ENCODE assay signal across 8 cellular contexts in the genomic region with DNA sequence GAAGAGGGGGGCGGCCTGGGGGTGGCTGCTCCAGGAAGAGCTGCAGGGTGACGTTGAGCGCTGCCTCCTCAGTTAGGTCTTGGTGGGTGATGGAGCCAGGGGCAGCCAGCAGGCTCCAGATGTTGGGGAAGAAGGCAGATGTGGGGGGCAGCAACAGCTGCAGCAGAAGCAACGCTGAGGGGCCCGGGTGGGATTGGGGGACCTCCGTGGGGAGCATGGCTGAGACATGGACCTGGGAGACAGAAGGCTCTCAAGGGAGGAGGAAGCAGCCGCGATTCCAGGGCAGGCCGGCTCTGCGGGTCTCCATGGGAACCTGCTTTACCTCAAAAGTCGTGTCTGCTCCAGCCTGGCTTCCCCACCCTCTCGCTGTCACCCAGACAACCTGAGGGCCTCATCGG. TPM values are rescaled to one million over a fixed set of nuclear protein-coding genes. Genes with fewer than 3 reads are reported as not detected.
A peak's percentile ranks its signal among the peaks of the same experiment; 100 is the strongest.
DNase-seq lines count a peak whose midpoint lies in the region; ATAC-seq and TF ChIP-seq lines count a peak whose summit lies in the region.

No MANE protein-coding gene starts in this region.

- TF ChIP-seq CTCF in heart right ventricle (IDR thresholded peaks at IDR 0.05) (no peak), suprapubic skin (IDR thresholded peaks at IDR 0.05) (no peak)

- H3K4me3 ChIP-seq in heart right ventricle (peak overlapping the region in 8 of 10 donors; percentile 13 to 47 (median 36)), suprapubic skin (no peak overlapping the region)

- H3K9me3 ChIP-seq in heart right ventricle (no peaks in the 10 kb centered on the region), suprapubic skin (no peaks in the 10 kb centered on the region)

- H3K4me1 ChIP-seq in heart right ventricle (peaks cover 7 to 23% (median 13%) of the 10 kb centered on the region in 9 donors), suprapubic skin (peaks cover 24% of the 10 kb centered on the region)

- no peak for TF ChIP-seq EP300 in suprapubic skin (IDR thresholded peaks at IDR 0.05)

- H3K27ac ChIP-seq in heart right ventricle (peak overlapping the region in 9 of 10 donors; percentile 41 to 83 (median 77)), suprapubic skin (peak overlapping the region; percentile 9)

- peak; percentile 74 for DNase-seq in SKM-1 treated with dmso at 0.1 percent for 144 hours (lab: John Stamatoyannopoulos, UW; ENCODE audit: unreplicated experiment)
- DNase-seq in SKM-1 (lab: John Stamatoyannopoulos, UW; ENCODE audit: unreplicated experiment), result no peak
- DNase-seq in heart right ventricle, result no peak
- DNase-seq in suprapubic skin (ENCODE audit: low spot score in 2 of 2), result no peak
- no peak for DNase-seq in iPS-NIHi7 (ENCODE audit: extremely low spot score)
- no peak for DNase-seq in retina
- DNase-seq in NCI-H226, result no peak

- H3K36me3 ChIP-seq in heart right ventricle, result peaks cover 0 to 39% (median 15%) of the 10 kb centered on the region in 9 donors
- peaks cover 31% of the 10 kb centered on the region for H3K36me3 ChIP-seq in suprapubic skin

- H3K27me3 ChIP-seq in heart right ventricle (no peaks in the 10 kb centered on the region), suprapubic skin (no peaks in the 10 kb centered on the region)

- no peak for TF ChIP-seq POLR2A in suprapubic skin (IDR thresholded peaks at IDR 0.05)

- ATAC-seq in SK-N-SH treated with all-trans-retinoic acid at 6 μM for 48 hours (peak; percentile 19), heart right ventricle (peak in 2 of 8 donors; percentile 1 to 9)

- intact Hi-C loops in heart right ventricle (cut with DNase I), result loop anchor here in 4 of 10 donors (5.0 to 10.0 kb wide), 3 partner anchors 56 to 61 kb away; no protein-coding TSS in a partner anchor

- WGBS in heart right ventricle, 2 donors, result 35 to 36% methylated on average over 13 of the region's 13 CpGs
- WGBS in suprapubic skin, result 38% methylated on average over 13 of the region's 13 CpGs

TF ChIP-seq in SK-N-SH treated with all-trans-retinoic acid at 6 μM for 48 hours, 23 proteins besides CTCF, POLR2A, EP300 and RAD21 (continues in another document):
- no peak for TF ChIP-seq CSRNP3 (CRISPR knock-in tag; IDR thresholded peaks at IDR 0.05)
- no peak for TF ChIP-seq ISL1 (CRISPR knock-in tag; IDR thresholded peaks at IDR 0.05)
- no peak for TF ChIP-seq CSDC2 (CRISPR knock-in tag; IDR thresholded peaks at IDR 0.05)
- TF ChIP-seq, protein P1, sequence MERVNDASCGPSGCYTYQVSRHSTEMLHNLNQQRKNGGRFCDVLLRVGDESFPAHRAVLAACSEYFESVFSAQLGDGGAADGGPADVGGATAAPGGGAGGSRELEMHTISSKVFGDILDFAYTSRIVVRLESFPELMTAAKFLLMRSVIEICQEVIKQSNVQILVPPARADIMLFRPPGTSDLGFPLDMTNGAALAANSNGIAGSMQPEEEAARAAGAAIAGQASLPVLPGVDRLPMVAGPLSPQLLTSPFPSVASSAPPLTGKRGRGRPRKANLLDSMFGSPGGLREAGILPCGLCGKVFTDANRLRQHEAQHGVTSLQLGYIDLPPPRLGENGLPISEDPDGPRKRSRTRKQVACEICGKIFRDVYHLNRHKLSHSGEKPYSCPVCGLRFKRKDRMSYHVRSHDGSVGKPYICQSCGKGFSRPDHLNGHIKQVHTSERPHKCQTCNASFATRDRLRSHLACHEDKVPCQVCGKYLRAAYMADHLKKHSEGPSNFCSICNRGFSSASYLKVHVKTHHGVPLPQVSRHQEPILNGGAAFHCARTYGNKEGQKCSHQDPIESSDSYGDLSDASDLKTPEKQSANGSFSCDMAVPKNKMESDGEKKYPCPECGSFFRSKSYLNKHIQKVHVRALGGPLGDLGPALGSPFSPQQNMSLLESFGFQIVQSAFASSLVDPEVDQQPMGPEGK (CRISPR knock-in tag; IDR thresholded peaks at IDR 0.05; ENCODE audit: borderline replicate concordance), result no peak
- TF ChIP-seq ZNF565 (CRISPR knock-in tag; conservative IDR thresholded peaks at IDR 0.05; ENCODE audit: low read depth), result no peak
- no peak for TF ChIP-seq BACH2 (CRISPR knock-in tag; IDR thresholded peaks at IDR 0.05; ENCODE audit: borderline replicate concordance)
- no peak for TF ChIP-seq SNAI2 (CRISPR knock-in tag; IDR thresholded peaks at IDR 0.05)
- no peak for TF ChIP-seq CREB5 (CRISPR knock-in tag; IDR thresholded peaks at IDR 0.05; ENCODE audit: low read depth)
- TF ChIP-seq POU6F1 (CRISPR knock-in tag; IDR thresholded peaks at IDR 0.05; ENCODE audit: borderline replicate concordance, low read depth), result no peak
- TF ChIP-seq, protein P2, sequence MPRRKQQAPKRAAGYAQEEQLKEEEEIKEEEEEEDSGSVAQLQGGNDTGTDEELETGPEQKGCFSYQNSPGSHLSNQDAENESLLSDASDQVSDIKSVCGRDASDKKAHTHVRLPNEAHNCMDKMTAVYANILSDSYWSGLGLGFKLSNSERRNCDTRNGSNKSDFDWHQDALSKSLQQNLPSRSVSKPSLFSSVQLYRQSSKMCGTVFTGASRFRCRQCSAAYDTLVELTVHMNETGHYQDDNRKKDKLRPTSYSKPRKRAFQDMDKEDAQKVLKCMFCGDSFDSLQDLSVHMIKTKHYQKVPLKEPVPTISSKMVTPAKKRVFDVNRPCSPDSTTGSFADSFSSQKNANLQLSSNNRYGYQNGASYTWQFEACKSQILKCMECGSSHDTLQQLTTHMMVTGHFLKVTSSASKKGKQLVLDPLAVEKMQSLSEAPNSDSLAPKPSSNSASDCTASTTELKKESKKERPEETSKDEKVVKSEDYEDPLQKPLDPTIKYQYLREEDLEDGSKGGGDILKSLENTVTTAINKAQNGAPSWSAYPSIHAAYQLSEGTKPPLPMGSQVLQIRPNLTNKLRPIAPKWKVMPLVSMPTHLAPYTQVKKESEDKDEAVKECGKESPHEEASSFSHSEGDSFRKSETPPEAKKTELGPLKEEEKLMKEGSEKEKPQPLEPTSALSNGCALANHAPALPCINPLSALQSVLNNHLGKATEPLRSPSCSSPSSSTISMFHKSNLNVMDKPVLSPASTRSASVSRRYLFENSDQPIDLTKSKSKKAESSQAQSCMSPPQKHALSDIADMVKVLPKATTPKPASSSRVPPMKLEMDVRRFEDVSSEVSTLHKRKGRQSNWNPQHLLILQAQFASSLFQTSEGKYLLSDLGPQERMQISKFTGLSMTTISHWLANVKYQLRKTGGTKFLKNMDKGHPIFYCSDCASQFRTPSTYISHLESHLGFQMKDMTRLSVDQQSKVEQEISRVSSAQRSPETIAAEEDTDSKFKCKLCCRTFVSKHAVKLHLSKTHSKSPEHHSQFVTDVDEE (CRISPR knock-in tag; IDR thresholded peaks at IDR 0.05), result no peak
- no peak for TF ChIP-seq TOX (CRISPR knock-in tag; IDR thresholded peaks at IDR 0.05; ENCODE audit: borderline replicate concordance)
- no peak for TF ChIP-seq ZFP3 (CRISPR knock-in tag; IDR thresholded peaks at IDR 0.05)

RNA-seq across cellular contexts. Expression of gene VWA7, which starts 0.6 kb away (rescaled TPM):
- total RNA-seq in heart right ventricle (10 to 100 TPM in 9 of 10 donors, 1 to 10 TPM in 1; 10.0 to 28.3 (median 20.8) TPM), suprapubic skin (1 to 10 TPM; 1.3 to 3.3 (median 2.3) TPM)
- 1 to 10 TPM; 2.2 to 6.6 TPM for polyA plus RNA-seq in heart right ventricle

RNA-seq across cellular contexts. Expression of gene SAPCD1, which starts 14.1 kb away (rescaled TPM):
- total RNA-seq in heart right ventricle (1 to 10 TPM in 1 of 10 donors, under 1 TPM in 6, not detected in 3; 0.52 to 1.2 (median 0.72) TPM), suprapubic skin (10 to 100 TPM in 3 of 4 donors, 1 to 10 TPM in 1; 9.3 to 42.2 (median 20.3) TPM)
- 1 to 10 TPM in 1 of 2 donors, under 1 TPM in 1; 0.36 to 1.9 TPM for polyA plus RNA-seq in heart right ventricle

RNA-seq across cellular contexts. Expression of gene VARS1, which starts 19.0 kb away (rescaled TPM):
- total RNA-seq in heart right ventricle (10 to 100 TPM; 22.4 to 43.4 (median 29.5) TPM), suprapubic skin (10 to 100 TPM; 48.8 to 60.0 (median 59.1) TPM)
- polyA plus RNA-seq in heart right ventricle, result 10 to 100 TPM; 26.5 to 44.0 TPM

RNA-seq across cellular contexts. Expression of gene LSM2, which starts 30.2 kb away (rescaled TPM):
- total RNA-seq in heart right ventricle, result 10 to 100 TPM; 18.9 to 27.6 (median 23.0) TPM
- polyA plus RNA-seq in heart right ventricle, result 10 to 100 TPM; 17.5 to 52.0 TPM
- total RNA-seq in suprapubic skin, result 10 to 100 TPM; 21.7 to 39.5 (median 30.2) TPM

RNA-seq across cellular contexts. Expression of gene MSH5, which starts 36.8 kb away (rescaled TPM):
- total RNA-seq in heart right ventricle, result 1 to 10 TPM in 8 of 10 donors, under 1 TPM in 2; 0.89 to 4.3 (median 2.6) TPM
- polyA plus RNA-seq in heart right ventricle, result 1 to 10 TPM in 1 of 2 donors, under 1 TPM in 1; 0.97 to 6.1 TPM
- 10 to 100 TPM; 12.6 to 60.1 (median 17.2) TPM for total RNA-seq in suprapubic skin

Comparison
In these comparisons a context has a peak if more than half of its experiments do, and no peak if none do; other contexts are left out.
1. RNA of gene SAPCD1, which starts 14.1 kb away (total RNA-seq): 9.3 to 42.2 TPM in suprapubic skin; 0.52 to 1.2 TPM in heart right ventricle; every median in the first group is over 4 times any median in the second.